ENCODE assay signal across 1 cellular context in genomic region chr19:10872551-10873107, GRCh38.
TF ChIP-seq lines count a peak whose summit lies in the region.

No MANE protein-coding gene starts in this region.

TF ChIP-seq in H1, 55 proteins besides CTCF, POLR2A, EP300 and RAD21:
- no peak for TF ChIP-seq POU5F1 (IDR thresholded peaks at IDR 0.05; ENCODE audit: low read depth, low read length)
- no peak for TF ChIP-seq SUZ12 (IDR thresholded peaks at IDR 0.05; ENCODE audit: low read length)
- no peak for TF ChIP-seq RXRA (IDR thresholded peaks at IDR 0.05; ENCODE audit: insufficient read depth, low read depth, low read length)
- no peak for TF ChIP-seq SIN3A (conservative IDR thresholded peaks at IDR 0.05 in 1 of 2, IDR thresholded peaks at IDR 0.05 in 1 of 2; ENCODE audit: low read depth in 1 of 2, low read length in 2 of 2)
- TF ChIP-seq NANOG (IDR thresholded peaks at IDR 0.05; ENCODE audit: insufficient read depth, low read depth, low read length, poor library complexity, severe bottlenecking), result no peak
